ENCODE assay signal across 22 cellular contexts in genomic region chr6:35065441-35065800, GRCh38.
"Had no signal": no experiment of that assay in that cellular context is flagged by ENCODE, and none has a peak within 500 bp of the region (broad histone marks: within the 10 kb centered on the region; RNA-seq: fewer than 3 reads in every experiment).

No MANE protein-coding gene starts in this region.

- DNase-seq: activated CD4-positive, alpha-beta T cell treated with anti-CD3 and anti-CD28 coated beads, Interleukin-2, amount 10 ng/mL, durations not matched to agents 24 days and 14 days; activated CD8-positive, alpha-beta memory T cell treated with anti-CD3 and anti-CD28 coated beads, Interleukin-2, amount 10 ng/mL, durations not matched to agents 7 days and 5 days; activated CD8-positive, alpha-beta T cell treated with anti-CD3 and anti-CD28 coated beads for 36 hours; activated gamma-delta T cell; activated naive CD4-positive, alpha-beta T cell treated with anti-CD3 and anti-CD28 coated beads, Interleukin-2, amount 50 U/mL, for 16 hours; activated naive CD8-positive, alpha-beta T cell treated with anti-CD3 and anti-CD28 coated beads, Interleukin-2, amount 50 U/mL, for 24 hours; activated T-cell treated with anti-CD3 and anti-CD28 coated beads for 4 hours; effector CD4-positive, alpha-beta T cell; foreskin melanocyte; glutamatergic neuron; mesenchymal stem cell; nucleus accumbens; stimulated activated CD4-positive, alpha-beta T cell treated with anti-CD3 and anti-CD28 coated beads, Interleukin-4, amount 100 ng/mL, for 1 hour; stimulated activated naive CD8-positive, alpha-beta T cell treated with anti-CD3 and anti-CD28 coated beads, Interleukin-15, Interleukin-2, amounts not matched to agents 100 U/mL and 50 U/mL, for 24 hours; substantia nigra; tibial artery had no signal

- H3K36me3 ChIP-seq: cardiac muscle cell had no signal

- H3K4me3 Mint-ChIP-seq: activated CD4-positive, alpha-beta T cell treated with anti-CD3 and anti-CD28 coated beads, Interleukin-2, amount 10 ng/mL, durations not matched to agents 24 days and 14 days; activated CD8-positive, alpha-beta memory T cell treated with anti-CD3 and anti-CD28 coated beads, Interleukin-2, amount 10 ng/mL, durations not matched to agents 7 days and 5 days; activated CD8-positive, alpha-beta T cell treated with anti-CD3 and anti-CD28 coated beads for 36 hours; activated naive CD8-positive, alpha-beta T cell treated with anti-CD3 and anti-CD28 coated beads, Interleukin-2, amount 50 U/mL, for 24 hours; activated T-helper 1 cell treated with anti-CD3 and anti-CD28 coated beads, Interleukin-12 subunit alpha, Interleukin-12 subunit beta, Interleukin-2, Interleukin-4 antibody, amounts not matched to agents 30 ng/mL and 10 ng/mL and 1 ng/mL, durations not matched to agents 14 hours and 24 hours and 36 hours; nephron had no signal

- H3K36me3 Mint-ChIP-seq: activated CD8-positive, alpha-beta memory T cell treated with anti-CD3 and anti-CD28 coated beads, Interleukin-2, amount 10 ng/mL, durations not matched to agents 7 days and 5 days had no signal

- H3K4me3 ChIP-seq: body of pancreas, cardiac muscle cell, tibial artery had no signal

- H3K27ac ChIP-seq: body of pancreas, tibial artery, VCaP had no signal

- ATAC-seq: activated CD4-positive, CD25-positive, alpha-beta regulatory T cell treated with anti-CD3 and anti-CD28 coated beads, Interleukin-2, amount 50 U/mL, for 24 hours; activated CD8-positive, alpha-beta memory T cell treated with anti-CD3 and anti-CD28 coated beads, Interleukin-2, amount 10 ng/mL, durations not matched to agents 7 days and 5 days; activated CD8-positive, alpha-beta T cell treated with anti-CD3 and anti-CD28 coated beads for 36 hours; activated naive CD8-positive, alpha-beta T cell treated with anti-CD3 and anti-CD28 coated beads, Interleukin-2, amount 50 U/mL, for 24 hours; body of pancreas; stimulated activated naive CD8-positive, alpha-beta T cell treated with anti-CD3 and anti-CD28 coated beads, Interleukin-15, Interleukin-2, amounts not matched to agents 100 U/mL and 50 U/mL, for 24 hours had no signal

- H3K27me3 Mint-ChIP-seq: activated CD4-positive, alpha-beta T cell treated with anti-CD3 and anti-CD28 coated beads, Interleukin-2, amount 10 ng/mL, durations not matched to agents 24 days and 14 days; activated CD8-positive, alpha-beta memory T cell treated with anti-CD3 and anti-CD28 coated beads, Interleukin-2, amount 10 ng/mL, durations not matched to agents 7 days and 5 days; activated CD8-positive, alpha-beta T cell treated with anti-CD3 and anti-CD28 coated beads for 36 hours; activated naive CD8-positive, alpha-beta T cell treated with anti-CD3 and anti-CD28 coated beads, Interleukin-2, amount 50 U/mL, for 24 hours had no signal

- H3K4me1 ChIP-seq: body of pancreas, tibial artery had no signal

- H3K27ac Mint-ChIP-seq: activated CD4-positive, alpha-beta T cell treated with anti-CD3 and anti-CD28 coated beads, Interleukin-2, amount 10 ng/mL, durations not matched to agents 24 days and 14 days; activated CD8-positive, alpha-beta memory T cell treated with anti-CD3 and anti-CD28 coated beads, Interleukin-2, amount 10 ng/mL, durations not matched to agents 7 days and 5 days; activated CD8-positive, alpha-beta T cell treated with anti-CD3 and anti-CD28 coated beads for 36 hours; activated naive CD8-positive, alpha-beta T cell treated with anti-CD3 and anti-CD28 coated beads, Interleukin-2, amount 50 U/mL, for 24 hours; activated T-helper 1 cell treated with anti-CD3 and anti-CD28 coated beads, Interleukin-12 subunit alpha, Interleukin-12 subunit beta, Interleukin-2, Interleukin-4 antibody, amounts not matched to agents 30 ng/mL and 10 ng/mL and 1 ng/mL, durations not matched to agents 14 hours and 24 hours and 36 hours; nephron had no signal

- H3K9me3 ChIP-seq: body of pancreas, tibial artery had no signal

- H3K9me3 Mint-ChIP-seq: activated CD4-positive, alpha-beta T cell treated with anti-CD3 and anti-CD28 coated beads, Interleukin-2, amount 10 ng/mL, durations not matched to agents 24 days and 14 days; activated CD8-positive, alpha-beta T cell treated with anti-CD3 and anti-CD28 coated beads for 36 hours; activated naive CD8-positive, alpha-beta T cell treated with anti-CD3 and anti-CD28 coated beads, Interleukin-2, amount 50 U/mL, for 24 hours; activated T-helper 1 cell treated with anti-CD3 and anti-CD28 coated beads, Interleukin-12 subunit alpha, Interleukin-12 subunit beta, Interleukin-2, Interleukin-4 antibody, amounts not matched to agents 30 ng/mL and 10 ng/mL and 1 ng/mL, durations not matched to agents 14 hours and 24 hours and 36 hours; nephron had no signal

- H3K27me3 ChIP-seq: body of pancreas, cardiac muscle cell, tibial artery had no signal

- H3K4me1 Mint-ChIP-seq: activated naive CD8-positive, alpha-beta T cell treated with anti-CD3 and anti-CD28 coated beads, Interleukin-2, amount 50 U/mL, for 24 hours; nephron had no signal
